9 cellular contexts compared by ENCODE assay signal in genomic region chr2:30334738-30335426, GRCh38.
DNase-seq lines count a peak whose midpoint lies in the region; ATAC-seq and TF ChIP-seq lines count a peak whose summit lies in the region.
"Had no signal": no experiment of that assay in that cellular context is flagged by ENCODE, and none has a peak within 500 bp of the region (broad histone marks: within the 10 kb centered on the region; RNA-seq: fewer than 3 reads in every experiment).

No MANE protein-coding gene starts in this region.

- no peaks in the 10 kb centered on the region for H3K27me3 ChIP-seq in KMS-11 (ENCODE audit: insufficient read depth, low read depth)

- H3K36me3 Mint-ChIP-seq in activated naive CD4-positive, alpha-beta T cell treated with anti-CD3 and anti-CD28 coated beads, Interleukin-2, amount 50 U/mL, for 72 hours, result peaks cover 0 to 4% of the 10 kb centered on the region in 2 donors
- no peaks in the 10 kb centered on the region for H3K36me3 Mint-ChIP-seq in natural killer cell

- no peak for ATAC-seq in activated naive CD4-positive, alpha-beta T cell treated with anti-CD3 and anti-CD28 coated beads, Interleukin-2, amount 50 U/mL, for 72 hours
- ATAC-seq in natural killer cell, result no peak

- DNase-seq in NCI-H1105 treated with DMSO at 0.1 percent for 48 hours (lab: John Stamatoyannopoulos, UW) (peak; percentile 19), NCI-H1105 (lab: John Stamatoyannopoulos, UW) (no peak), natural killer cell (no peak), SHP77 treated with DMSO at 0.1 percent for 48 hours (lab: John Stamatoyannopoulos, UW) (no peak), NCI-H187 (lab: John Stamatoyannopoulos, UW) (no peak), NCI-H345 treated with DMSO at 0.1 percent for 48 hours (lab: John Stamatoyannopoulos, UW; ENCODE audit: unreplicated experiment) (no peak)
- no peak for DNase-seq in activated naive CD4-positive, alpha-beta T cell treated with anti-CD3 and anti-CD28 coated beads, Interleukin-2, amount 50 U/mL, for 72 hours (ENCODE audit: low spot score in 2 of 2)

- peak overlapping the region; percentile 91 for H3K4me3 Mint-ChIP-seq in natural killer cell

- TF ChIP-seq CTCF in KMS-11 (conservative IDR thresholded peaks at IDR 0.05; ENCODE audit: low read depth, low read length) (peak; percentile 38; the same call in 1 of the 2 replicates), natural killer cell (IDR thresholded peaks at IDR 0.05) (no peak)

- peaks cover 58 to 82% of the 10 kb centered on the region in 2 donors for H3K4me1 Mint-ChIP-seq in natural killer cell

- peak overlapping the region; percentile 42 to 84 for H3K27ac Mint-ChIP-seq in activated naive CD4-positive, alpha-beta T cell treated with anti-CD3 and anti-CD28 coated beads, Interleukin-2, amount 50 U/mL, for 72 hours
- H3K27ac Mint-ChIP-seq in natural killer cell, result peak overlapping the region; percentile 97 to 98

- peak overlapping the region; percentile 25 for H3K27ac ChIP-seq in KMS-11
- H3K27ac ChIP-seq: RWPE1 had no signal

- no peaks in the 10 kb centered on the region for H4K20me1 ChIP-seq in KMS-11 (ENCODE audit: insufficient read depth)

- H2AFZ ChIP-seq in KMS-11 (ENCODE audit: low read depth), result peak overlapping the region; percentile 45; the same call in 1 of the 2 replicates

- intact Hi-C loops in natural killer cell (cut with micrococcal nuclease), result no loop called here

- no peaks in the 10 kb centered on the region for H3K36me3 ChIP-seq in KMS-11 (ENCODE audit: insufficient read depth)

- peak overlapping the region; percentile 75; the same call in 1 of the 2 replicates for H3K4me2 ChIP-seq in KMS-11

- H3K9me3 Mint-ChIP-seq in activated naive CD4-positive, alpha-beta T cell treated with anti-CD3 and anti-CD28 coated beads, Interleukin-2, amount 50 U/mL, for 72 hours, result peaks cover 6 to 24% of the 10 kb centered on the region in 2 donors
- no peaks in the 10 kb centered on the region for H3K9me3 Mint-ChIP-seq in natural killer cell

- no peaks in the 10 kb centered on the region for H3K27me3 Mint-ChIP-seq in natural killer cell (ENCODE audit: low read depth in 2 of 2)

- H3K4me1 ChIP-seq in KMS-11 (ENCODE audit: low read depth, poor library complexity, severe bottlenecking), result peaks cover 41% of the 10 kb centered on the region

- H3K79me2 ChIP-seq in KMS-11 (ENCODE audit: insufficient read depth, low read depth), result no peaks in the 10 kb centered on the region

- H3K4me3 ChIP-seq in KMS-11 (IDR thresholded peaks at IDR 0.05; ENCODE audit: insufficient read depth, low read depth, low read length), result no peak overlapping the region

- no peak overlapping the region for H3K9ac ChIP-seq in KMS-11
